Comparison of ENCODE assay signal across 10 cellular contexts in genomic region chr11:66546966-66547661, GRCh38. TPM values are rescaled to one million over a fixed set of nuclear protein-coding genes. Genes with fewer than 3 reads are reported as not detected.
A peak's percentile ranks its signal among the peaks of the same experiment; 100 is the strongest.
DNase-seq lines count a peak whose midpoint lies in the region; ATAC-seq and TF ChIP-seq lines count a peak whose summit lies in the region.
"Had no signal": no experiment of that assay in that cellular context is flagged by ENCODE, and none has a peak within 500 bp of the region (broad histone marks: within the 10 kb centered on the region; RNA-seq: fewer than 3 reads in every experiment).

No MANE protein-coding gene starts in this region.

- no peak for TF ChIP-seq POLR2A in uterus (IDR thresholded peaks at IDR 0.05)

- H3K27ac Mint-ChIP-seq in activated T-helper 17 cell treated with anti-CD3 and anti-CD28 coated beads, Interleukin-2, amount 50 U/mL, for 72 hours: peak overlapping the region; percentile 81

- H3K4me3 ChIP-seq in left ventricle myocardium inferior (peak overlapping the region; percentile 88), lower lobe of right lung (peak overlapping the region; percentile 81), uterus (peak overlapping the region; percentile 56 to 74)

- H3K9me3 ChIP-seq in left ventricle myocardium inferior (replicated peaks): no peaks in the 10 kb centered on the region
- H3K9me3 ChIP-seq in lower lobe of right lung: no peaks in the 10 kb centered on the region
- no peaks in the 10 kb centered on the region for H3K9me3 ChIP-seq in uterus
- H3K9me3 ChIP-seq: pancreas had no signal

- H3K4me1 Mint-ChIP-seq in activated T-helper 17 cell treated with anti-CD3 and anti-CD28 coated beads, Interleukin-2, amount 50 U/mL, for 72 hours: peaks cover 25% of the 10 kb centered on the region

- DNase-seq in left ventricle myocardium inferior (no peak), cardiac septum (ENCODE audit: low spot score) (no peak), lower lobe of right lung (no peak), uterus (no peak), AML-193 (lab: John Stamatoyannopoulos, UW) (no peak)
- no peak for DNase-seq in stimulated activated CD8-positive, alpha-beta memory T cell treated with anti-CD3 and anti-CD28 coated beads, Interleukin-4, amount 100 ng/mL, for 48 hours

- no peaks in the 10 kb centered on the region for H3K27me3 Mint-ChIP-seq in activated T-helper 17 cell treated with anti-CD3 and anti-CD28 coated beads, Interleukin-2, amount 50 U/mL, for 72 hours

- no peaks in the 10 kb centered on the region for H3K27me3 ChIP-seq in left ventricle myocardium inferior (ENCODE audit: low read depth)
- no peaks in the 10 kb centered on the region for H3K27me3 ChIP-seq in lower lobe of right lung (ENCODE audit: low read depth)
- no peaks in the 10 kb centered on the region for H3K27me3 ChIP-seq in uterus
- H3K27me3 ChIP-seq: pancreas had no signal

- H3K36me3 Mint-ChIP-seq in activated T-helper 17 cell treated with anti-CD3 and anti-CD28 coated beads, Interleukin-2, amount 50 U/mL, for 72 hours (ENCODE audit: low read depth): peaks cover 15% of the 10 kb centered on the region

- no peak for TF ChIP-seq CTCF in left ventricle myocardium inferior (IDR thresholded peaks at IDR 0.05; ENCODE audit: borderline replicate concordance)
- TF ChIP-seq CTCF in lower lobe of right lung (IDR thresholded peaks at IDR 0.05): no peak
- TF ChIP-seq CTCF in uterus (IDR thresholded peaks at IDR 0.05): no peak

- no peak for ATAC-seq in activated T-helper 17 cell treated with anti-CD3 and anti-CD28 coated beads, Interleukin-2, amount 50 U/mL, for 72 hours (replicated peaks)
- ATAC-seq in lower lobe of right lung: no peak
- ATAC-seq in GM21825 (IDR thresholded peaks at IDR 0.05; ENCODE audit: unreplicated experiment): no peak

- H3K27ac ChIP-seq in left ventricle myocardium inferior (replicated peaks) (peak overlapping the region; percentile 76), lower lobe of right lung (no peak overlapping the region), uterus (peak overlapping the region; percentile 41 to 67)

- intact Hi-C loops in left ventricle myocardium inferior (cut with micrococcal nuclease): no loop called here
- intact Hi-C loops in cardiac septum (cut with DNase I): no loop called here
- intact Hi-C loops in lower lobe of right lung (cut with DNase I): no loop called here
- intact Hi-C loops in uterus (cut with DNase I; ENCODE audit: low total_unique reads): no loop called here

- no peaks in the 10 kb centered on the region for H3K9me3 Mint-ChIP-seq in activated T-helper 17 cell treated with anti-CD3 and anti-CD28 coated beads, Interleukin-2, amount 50 U/mL, for 72 hours
- H3K9me3 Mint-ChIP-seq: activated T-helper 1 cell treated with anti-CD3 and anti-CD28 coated beads, Interleukin-12 subunit alpha, Interleukin-12 subunit beta, Interleukin-2, Interleukin-4 antibody, amounts not matched to agents 30 ng/mL and 10 ng/mL and 1 ng/mL, durations not matched to agents 14 hours and 24 hours and 36 hours had no signal

- H3K4me3 Mint-ChIP-seq in activated T-helper 17 cell treated with anti-CD3 and anti-CD28 coated beads, Interleukin-2, amount 50 U/mL, for 72 hours: peak overlapping the region; percentile 95

- peaks cover 14% of the 10 kb centered on the region for H3K36me3 ChIP-seq in left ventricle myocardium inferior
- H3K36me3 ChIP-seq in lower lobe of right lung: peaks cover 14% of the 10 kb centered on the region
- H3K36me3 ChIP-seq in uterus: no peaks in the 10 kb centered on the region
- H3K36me3 ChIP-seq: pancreas had no signal

- H3K4me1 ChIP-seq in left ventricle myocardium inferior (peaks cover 36% of the 10 kb centered on the region), lower lobe of right lung (peaks cover 39% of the 10 kb centered on the region), uterus (peaks cover 0 to 6% of the 10 kb centered on the region in 2 donors)

RNA-seq across cellular contexts. Expression of gene ACTN3, which starts 0.4 kb away (rescaled TPM):
- total RNA-seq in left ventricle myocardium inferior (not detected), cardiac septum (0.11 TPM), lower lobe of right lung (0.24 TPM), uterus (under 1 TPM in 1 of 4 donors, not detected in 3; 0.46 TPM)
- 1 to 10 TPM in 1 of 2 donors, under 1 TPM in 1; 0.58 to 3.0 TPM for total RNA-seq in activated T-helper 17 cell treated with anti-CD3 and anti-CD28 coated beads, Interleukin-2, amount 50 U/mL, for 72 hours

RNA-seq across cellular contexts. Expression of gene ZDHHC24, which starts 1.3 kb away (rescaled TPM):
- total RNA-seq in left ventricle myocardium inferior (5.2 TPM), cardiac septum (5.8 TPM), lower lobe of right lung (14.9 TPM), uterus (10 to 100 TPM in 2 of 4 donors, 1 to 10 TPM in 1, under 1 TPM in 1; 0.29 to 11.9 (median 8.9) TPM)
- 10 to 100 TPM in 1 of 2 donors, 1 to 10 TPM in 1; 8.7 to 12.6 TPM for total RNA-seq in activated T-helper 17 cell treated with anti-CD3 and anti-CD28 coated beads, Interleukin-2, amount 50 U/mL, for 72 hours

RNA-seq across cellular contexts. Expression of gene CTSF, which starts 21.3 kb away (rescaled TPM):
- total RNA-seq in left ventricle myocardium inferior (48.6 TPM), cardiac septum (57.6 TPM), lower lobe of right lung (31.2 TPM), uterus (10 to 100 TPM; 61.2 to 89.1 (median 83.6) TPM)
- 10 to 100 TPM in 1 of 2 donors, 1 to 10 TPM in 1; 4.1 to 12.9 TPM for total RNA-seq in activated T-helper 17 cell treated with anti-CD3 and anti-CD28 coated beads, Interleukin-2, amount 50 U/mL, for 72 hours

RNA-seq across cellular contexts. Expression of gene BBS1, which starts 36.7 kb away (rescaled TPM):
- 16.9 TPM for total RNA-seq in left ventricle myocardium inferior
- 19.5 TPM for total RNA-seq in cardiac septum
- 10 to 100 TPM; 16.4 to 17.2 TPM for total RNA-seq in activated T-helper 17 cell treated with anti-CD3 and anti-CD28 coated beads, Interleukin-2, amount 50 U/mL, for 72 hours
- total RNA-seq in lower lobe of right lung: 41.4 TPM
- 10 to 100 TPM; 32.1 to 84.4 (median 56.8) TPM for total RNA-seq in uterus

RNA-seq across cellular contexts. Expression of gene CCDC87, which starts 45.7 kb away (rescaled TPM):
- 0.41 TPM for total RNA-seq in left ventricle myocardium inferior
- 0.43 TPM for total RNA-seq in cardiac septum
- under 1 TPM; 0.11 to 0.15 TPM for total RNA-seq in activated T-helper 17 cell treated with anti-CD3 and anti-CD28 coated beads, Interleukin-2, amount 50 U/mL, for 72 hours
- 0.50 TPM for total RNA-seq in lower lobe of right lung
- under 1 TPM in 1 of 4 donors, not detected in 3; 0.52 TPM for total RNA-seq in uterus
